Comparison of ENCODE assay signal across 13 cellular contexts in genomic region chr2:45813003-45813601, GRCh38.
DNase-seq lines count a peak whose midpoint lies in the region; ATAC-seq lines count a peak whose summit lies in the region.
"Had no signal": no experiment of that assay in that cellular context is flagged by ENCODE, and none has a peak within 500 bp of the region (broad histone marks: within the 10 kb centered on the region; RNA-seq: fewer than 3 reads in every experiment).

No MANE protein-coding gene starts in this region.

- no peak overlapping the region for H3K4me3 ChIP-seq in mesodermal cell (ENCODE audit: extremely low read depth, insufficient read depth, low read length, poor library complexity, severe bottlenecking)

- H3K27ac ChIP-seq in mesodermal cell (ENCODE audit: low read depth, low read length, severe bottlenecking): peak overlapping the region; percentile 89
- H3K27ac ChIP-seq: RWPE1 had no signal

- H3K36me3 ChIP-seq in mesodermal cell (ENCODE audit: control insufficient read depth, insufficient read depth, low read length): no peaks in the 10 kb centered on the region

- peak; percentile 46 for DNase-seq in D341Med (ENCODE audit: low spot score)
- DNase-seq in NCI-H2029 (lab: John Stamatoyannopoulos, UW): peak; percentile 67
- peak; percentile 41 for DNase-seq in cerebellum (ENCODE audit: low spot score)
- no peak for DNase-seq in stimulated activated naive CD4-positive, alpha-beta T cell (lab: John Stamatoyannopoulos, UW)
- DNase-seq in NOMO-1 treated with dmso at 0.1 percent for 144 hours (lab: John Stamatoyannopoulos, UW; ENCODE audit: unreplicated experiment): no peak
- DNase-seq: activated CD4-positive, alpha-beta T cell treated with anti-CD3 and anti-CD28 coated beads, Interleukin-2, amount 50 U/mL, for 48 hours; CD4-positive, alpha-beta memory T cell; hippocampal formation; KBM-7 had no signal

- ATAC-seq in HG03354 (IDR thresholded peaks at IDR 0.05; ENCODE audit: poor library complexity, severe bottlenecking, unreplicated experiment) (no peak), HG03175 (IDR thresholded peaks at IDR 0.05; ENCODE audit: unreplicated experiment) (no peak)

- no peaks in the 10 kb centered on the region for H3K9me3 ChIP-seq in mesodermal cell (ENCODE audit: control insufficient read depth, low read length)

- 73 to 85% methylated on average over 7 to 8 of the region's 8 CpGs for WGBS in mesodermal cell (ENCODE audit: insufficient coverage in 2 of 2), 2 experiments

- H3K4me1 ChIP-seq in mesodermal cell (ENCODE audit: control insufficient read depth, insufficient read depth, low read length, poor library complexity, severe bottlenecking): peaks cover 48% of the 10 kb centered on the region

Comparison
In these comparisons a context has a peak if more than half of its experiments do, and no peak if none do; other contexts are left out.
1. DNase-seq: peak in D341Med (single experiment), NCI-H2029 (single experiment) and cerebellum (single experiment); none in stimulated activated naive CD4-positive, alpha-beta T cell (0 of 6) and NOMO-1 treated with dmso at 0.1 percent for 144 hours (single experiment).